ENCODE assay signal across 8 cellular contexts in genomic region chr17:42609182-42609813, GRCh38. TPM values are rescaled to one million over a fixed set of nuclear protein-coding genes. Genes with fewer than 3 reads are reported as not detected.
A peak's percentile ranks its signal among the peaks of the same experiment; 100 is the strongest.
DNase-seq lines count a peak whose midpoint lies in the region; ATAC-seq and TF ChIP-seq lines count a peak whose summit lies in the region.

TSS of gene RETREG3 (minus strand) at chr17:42609374. CDS start at chr17:42609324, 50 bp downstream.
TSS of gene TUBG1 (plus strand) at chr17:42609683. CDS start at chr17:42609738, 55 bp downstream.

- H3K27ac ChIP-seq in SK-N-SH (ENCODE audit: low read depth in 2 of 2, low read length in 1 of 2) (peak within 1 kb of the TSS; percentile 80 to 91), gastroesophageal sphincter (peak within 1 kb of the TSS; percentile 58 to 95 (median 94)), neutrophil (peak within 1 kb of the TSS; percentile 94), substantia nigra (ENCODE audit: low read depth, low read length, poor library complexity, severe bottlenecking) (peak within 1 kb of the TSS; percentile 94)

- H3K9me2 ChIP-seq in SK-N-SH, result no peaks in the 10 kb centered on the region

- H3K36me3 ChIP-seq in SK-N-SH (replicated peaks in 1 of 2; ENCODE audit: control insufficient read depth in 1 of 2, insufficient read depth in 2 of 2, low read length in 1 of 2) (peaks cover 22 to 25% of the 10 kb centered on the region in 2 experiments), gastroesophageal sphincter (peaks cover 0 to 30% of the 10 kb centered on the region in 2 donors), neutrophil (peaks cover 23% of the 10 kb centered on the region)

- TF ChIP-seq EP300 in SK-N-SH (IDR thresholded peaks at IDR 0.05; ENCODE audit: borderline replicate concordance in 1 of 2, low read depth in 1 of 2, low read length in 1 of 2) (no peak), gastroesophageal sphincter (IDR thresholded peaks at IDR 0.05) (no peak)

- H3K27me3 ChIP-seq in SK-N-SH (ENCODE audit: insufficient read depth) (no peaks in the 10 kb centered on the region), gastroesophageal sphincter (no peaks in the 10 kb centered on the region), neutrophil (no peaks in the 10 kb centered on the region)

- peak within 1 kb of the TSS; percentile 97 for H3K4me2 ChIP-seq in SK-N-SH

- H3K9ac ChIP-seq in SK-N-SH, result peak within 1 kb of the TSS; percentile 89

- POLR2A ChIA-PET in SK-N-SH (lab: Yijun Ruan, JAX), result interaction anchor here (1.5 to 2.8 kb wide), 7 partner anchors 9 to 72 kb away, joined by 4 to 16 read pairs (median 11); partner anchors contain the start of genes PLEKHH3 and PSMC3IP

- peaks cover 63% of the 10 kb centered on the region for H3K79me2 ChIP-seq in SK-N-SH (ENCODE audit: insufficient read depth)

- H3K4me3 ChIP-seq in GM08714 (ENCODE audit: low read length) (peak within 1 kb of the TSS; percentile 88), SK-N-SH (ENCODE audit: low read depth in 2 of 2, low read length in 1 of 2) (peak within 1 kb of the TSS; percentile 72 to 99), gastroesophageal sphincter (peak within 1 kb of the TSS; percentile 50 to 79), neutrophil (ENCODE audit: low read depth in 1 of 2, low read length in 1 of 2) (peak within 1 kb of the TSS; percentile 86 to 96)

- peaks cover 34% of the 10 kb centered on the region for H4K20me1 ChIP-seq in SK-N-SH (ENCODE audit: insufficient read depth)

- peak; percentile 78 to 80 for TF ChIP-seq POLR2A in gastroesophageal sphincter (IDR thresholded peaks at IDR 0.05)

- TF ChIP-seq CTCF in SK-N-SH (IDR thresholded peaks at IDR 0.05) (peak; percentile 43), gastroesophageal sphincter (IDR thresholded peaks at IDR 0.05) (peak in 3 of 4 experiments; percentile 52 to 59 (median 57)), neutrophil (IDR thresholded peaks at IDR 0.05) (peak; percentile 24)

- TF ChIP-seq RAD21 in SK-N-SH (IDR thresholded peaks at IDR 0.05; ENCODE audit: low read length), result peak; percentile 11; the same call in 1 of the 2 replicates

- H3K9me3 ChIP-seq in SK-N-SH (no peaks in the 10 kb centered on the region), gastroesophageal sphincter (no peaks in the 10 kb centered on the region), neutrophil (no peaks in the 10 kb centered on the region)

- peaks cover 0 to 6% of the 10 kb centered on the region in 2 experiments; a peak in 2 of 4 replicates for H3K4me1 ChIP-seq in SK-N-SH (ENCODE audit: control insufficient read depth in 1 of 2, insufficient read depth in 2 of 2, low read depth in 1 of 2, low read length in 1 of 2)
- H3K4me1 ChIP-seq in gastroesophageal sphincter, result peaks cover 6 to 53% (median 16%) of the 10 kb centered on the region in 3 donors
- peaks cover 32 to 39% of the 10 kb centered on the region in 2 experiments for H3K4me1 ChIP-seq in neutrophil (ENCODE audit: control insufficient read depth in 1 of 2, insufficient read depth in 1 of 2, low read depth in 1 of 2, low read length in 1 of 2)

- CTCF ChIA-PET in SK-N-SH (lab: Yijun Ruan, JAX), result interaction anchor here (1.0 to 4.8 kb wide), 7 partner anchors 9 to 69 kb away, joined by 3 to 48 read pairs (median 6); partner anchors contain the start of genes CCR10 and PLEKHH3

- DNase-seq in NCI-H1048 (lab: John Stamatoyannopoulos, UW), result peak; percentile 95
- DNase-seq in SK-N-SH, result peak; percentile 100
- DNase-seq in activated naive CD4-positive, alpha-beta T cell treated with anti-CD3 and anti-CD28 coated beads, Interleukin-2, amount 50 U/mL, for 16 hours, result peak; percentile 99
- DNase-seq in substantia nigra (lab: John Stamatoyannopoulos, UW), result peak; percentile 91 to 99 (median 98)

- peak within 1 kb of the TSS; percentile 86 for H2AFZ ChIP-seq in SK-N-SH (ENCODE audit: low read depth)

- peaks cover 10% of the 10 kb centered on the region for H3F3A ChIP-seq in SK-N-SH (replicated peaks; ENCODE audit: insufficient read depth)

- ATAC-seq in HG02571 (IDR thresholded peaks at IDR 0.05; ENCODE audit: unreplicated experiment) (peak; percentile 83), gastroesophageal sphincter (peak; percentile 95)

- 1% methylated on average over 43 of the region's 66 CpGs for WGBS in SK-N-SH (ENCODE audit: low lambda C conversion rate)
- WGBS in gastroesophageal sphincter (ENCODE audit: low coverage in 1 of 2), 2 donors, result 0 to 1% methylated on average over 8 to 32 of the region's 66 CpGs

TF ChIP-seq in SK-N-SH, 30 proteins besides CTCF, POLR2A, EP300 and RAD21 (continues in another document):
- no peak for TF ChIP-seq ZBTB33 (IDR thresholded peaks at IDR 0.05; ENCODE audit: borderline replicate concordance, low read depth)
- peak; percentile 55; the same call in 1 of the 2 replicates for TF ChIP-seq RFX5 (IDR thresholded peaks at IDR 0.05; ENCODE audit: low read length)
- no peak for TF ChIP-seq TEAD4 (IDR thresholded peaks at IDR 0.05; ENCODE audit: borderline replicate concordance, insufficient read depth)
- peak; percentile 21; the same call in 1 of the 2 replicates for TF ChIP-seq SIN3A (IDR thresholded peaks at IDR 0.05; ENCODE audit: borderline replicate concordance, low read depth, low read length)
- no peak for TF ChIP-seq IRF3 (IDR thresholded peaks at IDR 0.05; ENCODE audit: low read depth, low read length)
- no peak for TF ChIP-seq FOSL2 (IDR thresholded peaks at IDR 0.05; ENCODE audit: borderline replicate concordance, low read depth)
- TF ChIP-seq GABPA (IDR thresholded peaks at IDR 0.05; ENCODE audit: low read depth), result peak; percentile 41
- TF ChIP-seq YY1 (IDR thresholded peaks at IDR 0.05; ENCODE audit: low read depth), result peak; percentile 60
- no peak for TF ChIP-seq ELF1 (IDR thresholded peaks at IDR 0.05)
- TF ChIP-seq MAX (IDR thresholded peaks at IDR 0.05; ENCODE audit: low read depth), result peak; percentile 83
- no peak for TF ChIP-seq RCOR1 (IDR thresholded peaks at IDR 0.05; ENCODE audit: low read length)
- TF ChIP-seq RXRA (IDR thresholded peaks at IDR 0.05; ENCODE audit: borderline replicate concordance, low read depth), result no peak
- peak; percentile 86 for TF ChIP-seq NRF1 (IDR thresholded peaks at IDR 0.05; ENCODE audit: low read depth, low read length)
- TF ChIP-seq GATA2 (CRISPR knock-in tag; IDR thresholded peaks at IDR 0.05), result no peak
- no peak for TF ChIP-seq TCF12 (IDR thresholded peaks at IDR 0.05)
- TF ChIP-seq EZH2phosphoT487 (IDR thresholded peaks at IDR 0.05; ENCODE audit: borderline replicate concordance, low read depth), result no peak
- peak; percentile 94 for TF ChIP-seq PBX3 (IDR thresholded peaks at IDR 0.05)
- TF ChIP-seq MEF2A (IDR thresholded peaks at IDR 0.05; ENCODE audit: borderline replicate concordance, low read depth), result no peak

RNA-seq across cellular contexts. Expression of gene RETREG3, which starts in this region (rescaled TPM):
- polyA plus RNA-seq in SK-N-SH (2012; rRNA removed), result 13.3 and 24.9 TPM in 2 replicates
- 9.9 and 11.9 TPM in 2 replicates for polyA plus RNA-seq in SK-N-SH (2012; cell fraction: cytosol; rRNA removed)
- 23.4 and 25.6 TPM in 2 replicates for polyA plus RNA-seq in SK-N-SH (2012; cell fraction: nucleus; rRNA removed)
- total RNA-seq in gastroesophageal sphincter, result 10 to 100 TPM; 50.6 to 65.8 (median 54.4) TPM

RNA-seq across cellular contexts. Expression of gene TUBG1, which starts in this region (rescaled TPM):
- polyA plus RNA-seq in SK-N-SH (2012; rRNA removed), result 72.4 and 145 TPM in 2 replicates
- polyA plus RNA-seq in SK-N-SH (2012; cell fraction: cytosol; rRNA removed), result 71.0 and 92.6 TPM in 2 replicates
- polyA plus RNA-seq in SK-N-SH (2012; cell fraction: nucleus; rRNA removed), result 112 and 144 TPM in 2 replicates
- 10 to 100 TPM; 21.8 to 56.6 (median 40.6) TPM for total RNA-seq in gastroesophageal sphincter

Comparison
In these comparisons a context has a peak if more than half of its experiments do, and no peak if none do; other contexts are left out.
1. Peak in every context shown above with its lines: DNase-seq, ATAC-seq, H3K4me3 ChIP-seq and H3K27ac ChIP-seq.